ENCODE assay signal across 1 cellular context in the genomic region with DNA sequence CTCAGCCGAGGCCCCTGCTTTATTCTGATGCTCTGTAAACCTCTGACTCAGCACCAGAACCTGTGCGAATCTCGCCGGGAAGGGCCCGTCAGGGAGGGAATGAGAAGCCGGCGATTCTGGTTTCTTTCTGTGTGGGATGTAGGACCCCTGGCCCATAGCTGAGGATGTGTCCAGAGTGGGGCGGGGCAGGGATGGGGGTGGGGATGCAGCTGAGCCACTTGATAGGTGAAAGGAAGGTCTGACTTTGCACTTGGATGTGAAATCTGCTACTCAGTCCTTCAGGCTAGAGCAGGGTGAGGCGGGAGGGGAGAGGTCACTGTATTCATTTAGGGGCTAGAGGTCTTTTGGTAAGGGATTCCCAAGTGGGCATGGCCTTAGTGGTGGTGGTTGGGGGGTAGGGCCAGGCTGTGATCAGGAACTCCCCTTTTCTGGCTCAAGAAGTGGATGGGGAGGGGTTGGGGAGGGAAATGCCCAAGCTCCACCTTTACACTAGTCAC.
TF ChIP-seq lines count a peak whose summit lies in the region.

No MANE protein-coding gene starts in this region.

TF ChIP-seq in HCT116, 20 proteins besides CTCF, POLR2A, EP300 and RAD21 (continued from another document):
- TF ChIP-seq, protein P1, sequence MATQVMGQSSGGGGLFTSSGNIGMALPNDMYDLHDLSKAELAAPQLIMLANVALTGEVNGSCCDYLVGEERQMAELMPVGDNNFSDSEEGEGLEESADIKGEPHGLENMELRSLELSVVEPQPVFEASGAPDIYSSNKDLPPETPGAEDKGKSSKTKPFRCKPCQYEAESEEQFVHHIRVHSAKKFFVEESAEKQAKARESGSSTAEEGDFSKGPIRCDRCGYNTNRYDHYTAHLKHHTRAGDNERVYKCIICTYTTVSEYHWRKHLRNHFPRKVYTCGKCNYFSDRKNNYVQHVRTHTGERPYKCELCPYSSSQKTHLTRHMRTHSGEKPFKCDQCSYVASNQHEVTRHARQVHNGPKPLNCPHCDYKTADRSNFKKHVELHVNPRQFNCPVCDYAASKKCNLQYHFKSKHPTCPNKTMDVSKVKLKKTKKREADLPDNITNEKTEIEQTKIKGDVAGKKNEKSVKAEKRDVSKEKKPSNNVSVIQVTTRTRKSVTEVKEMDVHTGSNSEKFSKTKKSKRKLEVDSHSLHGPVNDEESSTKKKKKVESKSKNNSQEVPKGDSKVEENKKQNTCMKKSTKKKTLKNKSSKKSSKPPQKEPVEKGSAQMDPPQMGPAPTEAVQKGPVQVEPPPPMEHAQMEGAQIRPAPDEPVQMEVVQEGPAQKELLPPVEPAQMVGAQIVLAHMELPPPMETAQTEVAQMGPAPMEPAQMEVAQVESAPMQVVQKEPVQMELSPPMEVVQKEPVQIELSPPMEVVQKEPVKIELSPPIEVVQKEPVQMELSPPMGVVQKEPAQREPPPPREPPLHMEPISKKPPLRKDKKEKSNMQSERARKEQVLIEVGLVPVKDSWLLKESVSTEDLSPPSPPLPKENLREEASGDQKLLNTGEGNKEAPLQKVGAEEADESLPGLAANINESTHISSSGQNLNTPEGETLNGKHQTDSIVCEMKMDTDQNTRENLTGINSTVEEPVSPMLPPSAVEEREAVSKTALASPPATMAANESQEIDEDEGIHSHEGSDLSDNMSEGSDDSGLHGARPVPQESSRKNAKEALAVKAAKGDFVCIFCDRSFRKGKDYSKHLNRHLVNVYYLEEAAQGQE (IDR thresholded peaks at IDR 0.05; ENCODE audit: low read depth), result no peak
- TF ChIP-seq POLR2AphosphoS5 (IDR thresholded peaks at IDR 0.05; ENCODE audit: low read depth, low read length), result no peak
- TF ChIP-seq EZH2 (IDR thresholded peaks at IDR 0.05), result no peak
- TF ChIP-seq EZH2phosphoT487 (IDR thresholded peaks at IDR 0.05; ENCODE audit: borderline replicate concordance), result no peak
- TF ChIP-seq YY1 (IDR thresholded peaks at IDR 0.05; ENCODE audit: extremely low read depth, insufficient replicate concordance, low read depth, low read length), result no peak
- no peak for TF ChIP-seq EGR1 (IDR thresholded peaks at IDR 0.05; ENCODE audit: low read depth)
- TF ChIP-seq SIN3A (IDR thresholded peaks at IDR 0.05; ENCODE audit: low read depth), result no peak
- no peak for TF ChIP-seq JUND (IDR thresholded peaks at IDR 0.05)
- TF ChIP-seq, protein P2, sequence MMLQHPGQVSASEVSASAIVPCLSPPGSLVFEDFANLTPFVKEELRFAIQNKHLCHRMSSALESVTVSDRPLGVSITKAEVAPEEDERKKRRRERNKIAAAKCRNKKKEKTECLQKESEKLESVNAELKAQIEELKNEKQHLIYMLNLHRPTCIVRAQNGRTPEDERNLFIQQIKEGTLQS (IDR thresholded peaks at IDR 0.05), result no peak
- no peak for TF ChIP-seq CEBPB (IDR thresholded peaks at IDR 0.05; ENCODE audit: low read depth)
TF ChIP-seq in HCT116: peak in this region for 0.
